ENCODE assay signal across 25 cellular contexts in the genomic region with DNA sequence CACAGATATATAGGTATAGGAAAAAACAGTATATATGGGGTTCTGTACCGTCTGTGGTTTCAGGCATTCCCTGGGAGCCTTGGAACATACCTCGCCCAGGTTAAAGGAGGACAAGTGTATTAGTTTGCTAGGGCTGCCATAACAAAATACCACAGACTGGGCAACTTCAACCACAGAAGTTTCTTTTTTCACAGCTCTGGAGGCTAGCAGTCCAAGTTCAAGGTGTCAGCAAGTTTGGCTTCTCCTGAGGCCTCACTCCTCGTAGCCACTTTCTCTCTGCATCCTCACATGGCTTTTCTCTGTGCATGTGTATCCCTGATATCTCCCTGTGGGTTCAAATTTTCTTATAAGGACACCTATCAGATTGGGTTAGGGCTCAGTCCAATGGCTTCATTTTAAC.
"Had no signal": no experiment of that assay in that cellular context is flagged by ENCODE, and none has a peak within 500 bp of the region (broad histone marks: within the 10 kb centered on the region; RNA-seq: fewer than 3 reads in every experiment).

No MANE protein-coding gene starts in this region.

- H3K4me3 Mint-ChIP-seq: dendritic cell treated with granulocyte-macrophage colony-stimulating factor and Interleukin-4, amounts not matched to agents 40 ng/mL and 50 ng/mL, for 4 days; endodermal cell had no signal

- H3K27me3 Mint-ChIP-seq: dendritic cell treated with granulocyte-macrophage colony-stimulating factor and Interleukin-4, amounts not matched to agents 40 ng/mL and 50 ng/mL, for 4 days had no signal

- H3K9me3 ChIP-seq: colonic mucosa, esophagus muscularis mucosa, esophagus squamous epithelium, gastrocnemius medialis, gastroesophageal sphincter, heart left ventricle, heart right ventricle had no signal

- H3K27me3 ChIP-seq: colonic mucosa, dorsolateral prefrontal cortex, esophagus muscularis mucosa, esophagus squamous epithelium, foreskin keratinocyte, gastrocnemius medialis, gastroesophageal sphincter, heart left ventricle, heart right ventricle, hepatocyte had no signal

- H3K27ac ChIP-seq: colonic mucosa, coronary artery, dorsolateral prefrontal cortex, epithelial cell of prostate, esophagus muscularis mucosa, esophagus squamous epithelium, foreskin keratinocyte, gastrocnemius medialis, gastroesophageal sphincter, heart left ventricle, heart right ventricle, hepatocyte had no signal

- H3K36me3 ChIP-seq: colonic mucosa, esophagus muscularis mucosa, esophagus squamous epithelium, gastrocnemius medialis, gastroesophageal sphincter, heart left ventricle, heart right ventricle had no signal

- DNase-seq: colonic mucosa; cortex of kidney; dermis blood vessel endothelial cell; dorsolateral prefrontal cortex; effector CD4-positive, alpha-beta T cell; effector CD8-positive, alpha-beta T cell; effector memory CD4-positive, alpha-beta T cell; endodermal cell; erythroblast; esophagus squamous epithelium; foreskin fibroblast; foreskin keratinocyte; foreskin melanocyte; gastrocnemius medialis; glutamatergic neuron; head of caudate nucleus; heart left ventricle; heart right ventricle had no signal

- ATAC-seq: esophagus mucosa, foreskin keratinocyte, gastrocnemius medialis, gastroesophageal sphincter, heart left ventricle, heart right ventricle had no signal

- H3K27ac Mint-ChIP-seq: dendritic cell treated with granulocyte-macrophage colony-stimulating factor and Interleukin-4, amounts not matched to agents 40 ng/mL and 50 ng/mL, for 4 days; endodermal cell had no signal

- H3K4me1 Mint-ChIP-seq: endodermal cell had no signal

- H3K4me2 ChIP-seq: hepatocyte had no signal

- H3K4me3 ChIP-seq: colonic mucosa, coronary artery, dorsolateral prefrontal cortex, esophagus muscularis mucosa, esophagus squamous epithelium, gastrocnemius medialis, gastroesophageal sphincter, heart left ventricle, heart right ventricle, hepatocyte had no signal

- H3K9me3 Mint-ChIP-seq: endodermal cell had no signal

- H3K79me2 ChIP-seq: hepatocyte had no signal

- H2AFZ ChIP-seq: hepatocyte had no signal

- H3K4me1 ChIP-seq: colonic mucosa, esophagus muscularis mucosa, esophagus squamous epithelium, foreskin keratinocyte, gastrocnemius medialis, gastroesophageal sphincter, heart left ventricle, heart right ventricle had no signal
